Comparison of ENCODE assay signal across 18 cellular contexts in the genomic region with DNA sequence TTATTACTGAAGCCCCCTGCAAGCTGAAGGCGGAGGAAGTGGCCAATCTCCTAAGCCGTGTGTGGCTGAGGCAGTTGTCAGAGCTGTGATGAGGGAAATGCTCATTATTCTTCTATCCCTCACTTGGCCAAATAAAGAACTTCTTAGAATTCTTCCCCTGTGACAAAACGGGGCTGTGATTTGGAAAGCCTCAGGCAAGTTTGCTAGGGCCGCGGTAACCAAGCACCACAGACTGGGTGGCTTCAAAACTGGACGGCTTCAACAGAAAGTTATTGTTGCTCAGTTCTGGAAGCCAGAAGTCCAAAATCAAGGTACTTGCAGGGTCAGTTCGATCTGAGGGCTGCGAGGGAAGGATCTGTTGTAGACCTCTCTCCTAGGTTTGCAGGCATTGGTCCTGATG.
DNase-seq lines count a peak whose midpoint lies in the region; ATAC-seq and TF ChIP-seq lines count a peak whose summit lies in the region.
"Had no signal": no experiment of that assay in that cellular context is flagged by ENCODE, and none has a peak within 500 bp of the region (broad histone marks: within the 10 kb centered on the region; RNA-seq: fewer than 3 reads in every experiment).

No MANE protein-coding gene starts in this region.

- H2AFZ ChIP-seq in PC-3 (ENCODE audit: low read length): no peak overlapping the region

- POLR2A ChIA-PET in PC-3 (lab: Charles Lee; ENCODE audit: unreplicated experiment): no interaction called here

- no peaks in the 10 kb centered on the region for H4K20me1 ChIP-seq in PC-3 (ENCODE audit: low read length)

- H3K79me2 ChIP-seq in PC-3 (ENCODE audit: low read length): no peaks in the 10 kb centered on the region

- peak; percentile 35 for ATAC-seq in PC-3
- ATAC-seq: right cardiac atrium; SK-N-SH treated with all-trans-retinoic acid at 6 μM for 48 hours; stimulated activated memory B cell treated with anti-CD40 and anti-IgM and Interleukin-4, amounts not matched to agents 10 μg/mL and 1 μg/mL and 100 μg/mL, for 72 hours had no signal

- no peaks in the 10 kb centered on the region for H3K9me2 ChIP-seq in PC-3 (replicated peaks; ENCODE audit: low read length)

- TF ChIP-seq CTCF in PC-3 (conservative IDR thresholded peaks at IDR 0.05; ENCODE audit: low read depth, low read length) (no peak), epithelial cell of esophagus (IDR thresholded peaks at IDR 0.05; ENCODE audit: insufficient read depth, low read depth, low read length, missing control alignments) (no peak)

- H3K4me2 ChIP-seq in PC-3 (ENCODE audit: low read length): peak overlapping the region; percentile 53

- no peaks in the 10 kb centered on the region for H3K27me3 ChIP-seq in PC-3 (ENCODE audit: low read length)
- H3K27me3 ChIP-seq: cardiac muscle cell had no signal

- no peaks in the 10 kb centered on the region for H3K9me3 ChIP-seq in PC-3 (ENCODE audit: low read length)

- peaks cover 49% of the 10 kb centered on the region for H3K4me1 ChIP-seq in PC-3 (ENCODE audit: insufficient read depth, low read length)

- no peak overlapping the region for H3K4me3 ChIP-seq in PC-3 (ENCODE audit: low read length)
- no peak overlapping the region for H3K4me3 ChIP-seq in epithelial cell of esophagus (ENCODE audit: low read length)
- H3K4me3 ChIP-seq: cardiac muscle cell had no signal

- peak overlapping the region; percentile 87 for H3K9ac ChIP-seq in PC-3 (ENCODE audit: low read length)

- no TSS peak for BruUV-seq in PC-3 (replicated peaks; lab: Mats Ljungman, UMichigan)

- intact Hi-C loops in PC-3 (cut with micrococcal nuclease): no loop called here

- H3K27ac ChIP-seq in PC-3 (ENCODE audit: low read length): peak overlapping the region; percentile 99
- H3K27ac ChIP-seq: cardiac muscle cell had no signal

- peaks cover 3% of the 10 kb centered on the region for H3F3A ChIP-seq in PC-3 (ENCODE audit: low read length, unreplicated experiment)

- CTCF ChIA-PET in PC-3 (lab: Charles Lee): interaction anchor here (0.9 to 1.1 kb wide), 5 partner anchors 11 to 160 kb away, joined by 3 read pairs; partner anchors contain the start of gene IL6

- H3K36me3 ChIP-seq in PC-3 (ENCODE audit: low read depth, low read length): no peaks in the 10 kb centered on the region
- H3K36me3 ChIP-seq: cardiac muscle cell had no signal

- DNase-seq in EH (ENCODE audit: low read depth) (peak; percentile 96), PC-3 (peak; percentile 80), epithelial cell of esophagus (ENCODE audit: low read depth) (peak; percentile 49), renal cortical epithelial cell (ENCODE audit: low read depth) (peak; percentile 46), NCI-H1930 (lab: John Stamatoyannopoulos, UW) (no peak), hypothalamus (lab: John Stamatoyannopoulos, UW) (no peak)
- no peak for DNase-seq in stimulated activated CD4-positive, alpha-beta T cell treated with anti-CD3 and anti-CD28 coated beads, Interleukin-1b, Interleukin-23, amount 100 ng/mL, for 48 hours
- DNase-seq: activated CD4-positive, CD25-positive, alpha-beta regulatory T cell treated with anti-CD3 and anti-CD28 coated beads, Interleukin-2, amount 50 U/mL, for 72 hours; dermis blood vessel endothelial cell; NCI-H1417 treated with DMSO at 0.1 percent for 48 hours; NCI-H2171 treated with DMSO at 0.1 percent for 48 hours; nucleus accumbens; OCI-M1; right cardiac atrium; stimulated activated CD4-positive, alpha-beta T cell treated with anti-CD3 and anti-CD28 coated beads, Interleukin-15, amount 100 ng/mL, for 24 hours had no signal

Comparison
In these comparisons a context has a peak if more than half of its experiments do, and no peak if none do; other contexts are left out.
1. DNase-seq: peak in EH (single experiment), PC-3 (single experiment), epithelial cell of esophagus (single experiment) and renal cortical epithelial cell (single experiment); none in NCI-H1930 (0 of 2), stimulated activated CD4-positive, alpha-beta T cell treated with anti-CD3 and anti-CD28 coated beads, Interleukin-1b, Interleukin-23, amount 100 ng/mL, for 48 hours (single experiment) and hypothalamus (0 of 51).